ENCODE assay signal across 28 cellular contexts in the genomic region with DNA sequence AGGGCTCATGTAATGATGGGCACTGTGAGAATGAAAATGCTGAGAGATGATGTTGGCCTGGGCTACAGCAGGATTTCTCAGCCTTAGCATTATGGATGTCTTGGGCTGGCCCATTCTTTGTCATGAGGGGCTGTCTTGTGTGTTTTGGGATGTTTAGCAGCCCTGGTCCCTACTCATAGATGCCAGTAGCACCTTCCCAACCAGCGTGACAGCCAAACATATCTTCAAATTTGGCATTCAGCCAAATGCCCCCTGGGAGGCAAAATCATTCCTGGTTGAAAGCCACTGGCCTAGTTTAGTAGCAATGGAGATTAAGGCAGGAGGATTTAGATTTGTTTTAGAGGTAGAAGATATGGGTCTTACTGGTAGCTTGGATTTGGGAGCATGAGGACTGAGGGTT. TPM values are rescaled to one million over a fixed set of nuclear protein-coding genes. Genes with fewer than 3 reads are reported as not detected.
A peak's percentile ranks its signal among the peaks of the same experiment; 100 is the strongest.
DNase-seq lines count a peak whose midpoint lies in the region; ATAC-seq and TF ChIP-seq lines count a peak whose summit lies in the region.
"Had no signal": no experiment of that assay in that cellular context is flagged by ENCODE, and none has a peak within 500 bp of the region (broad histone marks: within the 10 kb centered on the region; RNA-seq: fewer than 3 reads in every experiment).

No MANE protein-coding gene starts in this region.

- H3K9me3 Mint-ChIP-seq in H9: no peaks in the 10 kb centered on the region
- H3K9me3 Mint-ChIP-seq: activated T-helper 1 cell treated with anti-CD3 and anti-CD28 coated beads, Interleukin-12 subunit alpha, Interleukin-12 subunit beta, Interleukin-2, Interleukin-4 antibody, amounts not matched to agents 30 ng/mL and 10 ng/mL and 1 ng/mL, durations not matched to agents 14 hours and 24 hours and 36 hours; IgD-negative memory B cell; stimulated activated naive CD8-positive, alpha-beta T cell treated with anti-CD3 and anti-CD28 coated beads, Interleukin-15, amount 100 ng/mL, for 72 hours; T-helper 1 cell treated with Interleukin-12 subunit alpha and Interleukin-12 subunit beta and Interleukin-4 antibody, amounts not matched to agents 30 μg/mL and 1 μg/mL, for 36 hours had no signal

- no peak overlapping the region for H3K4me2 ChIP-seq in H9 (ENCODE audit: insufficient read depth, insufficient read length, low read length)

- ATAC-seq in GM19397 (IDR thresholded peaks at IDR 0.05; ENCODE audit: unreplicated experiment): no peak
- ATAC-seq: HCT116; stimulated activated naive CD8-positive, alpha-beta T cell treated with anti-CD3 and anti-CD28 coated beads, Interleukin-15, amount 100 ng/mL, for 72 hours had no signal

- H3K27me3 Mint-ChIP-seq in H9 (ENCODE audit: low read depth): no peaks in the 10 kb centered on the region
- H3K27me3 Mint-ChIP-seq: IgD-negative memory B cell; stimulated activated naive CD8-positive, alpha-beta T cell treated with anti-CD3 and anti-CD28 coated beads, Interleukin-15, amount 100 ng/mL, for 72 hours had no signal

- H3K27me3 ChIP-seq in H9 (ENCODE audit: insufficient read depth, low read length) (no peaks in the 10 kb centered on the region), SJCRH30 (no peaks in the 10 kb centered on the region), layer of hippocampus (ENCODE audit: control insufficient read depth, insufficient read depth, low read length) (no peaks in the 10 kb centered on the region)
- H3K27me3 ChIP-seq: ascending aorta, neutrophil, sigmoid colon, SJSA1, tibial nerve had no signal

- H2BK20ac ChIP-seq in H9 (ENCODE audit: low read depth, low read length, poor library complexity, severe bottlenecking): no peak overlapping the region

- H3K23me2 ChIP-seq in H9 (ENCODE audit: insufficient read length, low read depth, low read length, poor library complexity, severe bottlenecking): no peaks in the 10 kb centered on the region

- H2BK5ac ChIP-seq in H9 (ENCODE audit: insufficient read length, low read length): no peak overlapping the region

- no peak overlapping the region for H3K56ac ChIP-seq in H9 (ENCODE audit: insufficient read length, low read depth, low read length)

- no peak overlapping the region for H3K9ac ChIP-seq in H9 (ENCODE audit: extremely low read depth, insufficient read length, low read length)

- H2BK120ac ChIP-seq in H9 (ENCODE audit: low read depth, low read length, poor library complexity, severe bottlenecking): no peak overlapping the region

- no peak overlapping the region for H3K18ac ChIP-seq in H9 (ENCODE audit: insufficient read length, low read depth, low read length)

- H4K20me1 ChIP-seq in H9 (ENCODE audit: control insufficient read depth, insufficient read depth, insufficient read length): no peaks in the 10 kb centered on the region

- no peak for TF ChIP-seq CTCF in H9 (conservative IDR thresholded peaks at IDR 0.05)

- H4K5ac ChIP-seq in H9 (ENCODE audit: insufficient read length, low read depth, low read length): no peak overlapping the region

- H3K4me3 ChIP-seq in SJCRH30: no peak overlapping the region
- H3K4me3 ChIP-seq: ascending aorta, prostate gland, sigmoid colon, SJSA1, tibial nerve had no signal

- no peak overlapping the region for H3K4ac ChIP-seq in H9 (ENCODE audit: low read depth, low read length)

- no peak overlapping the region for H4K8ac ChIP-seq in H9 (replicated peaks; ENCODE audit: insufficient read length, low read depth, low read length)

- 0 out of 4 replicates have a peak, but pooled peaks cover 0 to 2% of the 10 kb centered on the region in 2 experiments for H3K4me1 Mint-ChIP-seq in H9
- H3K4me1 Mint-ChIP-seq: IgD-negative memory B cell; stimulated activated naive CD8-positive, alpha-beta T cell treated with anti-CD3 and anti-CD28 coated beads, Interleukin-15, amount 100 ng/mL, for 72 hours had no signal

- no peaks in the 10 kb centered on the region for H3K79me2 ChIP-seq in H9 (ENCODE audit: insufficient read depth, low read length)

- no peak overlapping the region for H3T11ph ChIP-seq in H9 (ENCODE audit: low read length)

- no peak overlapping the region for H4K91ac ChIP-seq in H9 (ENCODE audit: insufficient read length, low read depth, low read length)

- H3K36me3 Mint-ChIP-seq in H9 (ENCODE audit: insufficient read depth in 1 of 3, low read depth in 3 of 3): peaks cover 9 to 53% (median 41%) of the 10 kb centered on the region in 3 experiments; a peak in 6 of 7 replicates

- no peak overlapping the region for H3K23ac ChIP-seq in H9 (ENCODE audit: insufficient read length, low read depth, low read length)

- no peak overlapping the region for H2AFZ ChIP-seq in H9 (ENCODE audit: low read length)

- peak overlapping the region in 2 of 3 experiments; percentile 24 to 58; a peak in 3 of 7 replicates for H3K27ac Mint-ChIP-seq in H9
- H3K27ac Mint-ChIP-seq: activated T-helper 1 cell treated with anti-CD3 and anti-CD28 coated beads, Interleukin-12 subunit alpha, Interleukin-12 subunit beta, Interleukin-2, Interleukin-4 antibody, amounts not matched to agents 30 ng/mL and 10 ng/mL and 1 ng/mL, durations not matched to agents 14 hours and 24 hours and 36 hours; IgD-negative memory B cell; T-helper 1 cell treated with Interleukin-12 subunit alpha and Interleukin-12 subunit beta and Interleukin-4 antibody, amounts not matched to agents 30 μg/mL and 1 μg/mL, for 36 hours had no signal

- no peak overlapping the region for H2AK5ac ChIP-seq in H9 (ENCODE audit: insufficient read length, low read length)

- H3K36me3 ChIP-seq in SJCRH30: peaks cover 5% of the 10 kb centered on the region

- H2BK15ac ChIP-seq in H9 (ENCODE audit: low read depth, low read length): no peak overlapping the region

- H2BK12ac ChIP-seq in H9 (ENCODE audit: insufficient read length, low read depth, low read length): no peak overlapping the region

- DNase-seq in NCI-H2227 (lab: John Stamatoyannopoulos, UW; ENCODE audit: unreplicated experiment) (peak; percentile 11), NCI-H2227 treated with DMSO at 0.1 percent for 48 hours (lab: John Stamatoyannopoulos, UW) (no peak), H9 (no peak), SJCRH30 (peak; percentile 79 to 86), mesenteric fat pad (ENCODE audit: low spot score) (no peak)
- DNase-seq in stimulated activated CD4-positive, alpha-beta T cell treated with anti-CD3 and anti-CD28 coated beads, Interleukin-1b, Interleukin-23, amount 100 ng/mL, for 48 hours: no peak
- DNase-seq: activated CD4-positive, alpha-beta T cell treated with anti-CD3 and anti-CD28 coated beads for 48 hours; activated naive CD4-positive, alpha-beta T cell treated with anti-CD3 and anti-CD28 coated beads, Interleukin-2, amount 50 U/mL, for 16 hours; Calu3; effector CD4-positive, alpha-beta T cell; erythroblast; head of caudate nucleus; kidney glomerular epithelial cell; MM.1S; NCI-H510A treated with DMSO at 0.1 percent for 48 hours; sigmoid colon; stimulated activated naive CD8-positive, alpha-beta T cell treated with anti-CD3 and anti-CD28 coated beads, Interleukin-15, amount 100 ng/mL, for 72 hours had no signal

- H3K27ac ChIP-seq in H9 (ENCODE audit: insufficient read length, low read depth, low read length) (no peak overlapping the region), SJCRH30 (peak overlapping the region; percentile 64), layer of hippocampus (ENCODE audit: low read depth, low read length) (peak overlapping the region; percentile 91)
- H3K27ac ChIP-seq: ascending aorta, neutrophil, prostate gland, sigmoid colon, SJSA1, tibial nerve had no signal

- no peaks in the 10 kb centered on the region for H3K79me1 ChIP-seq in H9 (ENCODE audit: insufficient read depth, low read depth, low read length, poor library complexity, severe bottlenecking)

- H3K9me3 ChIP-seq in H9 (ENCODE audit: control insufficient read depth, low read depth, low read length) (no peaks in the 10 kb centered on the region), SJCRH30 (replicated peaks) (no peaks in the 10 kb centered on the region)
- H3K9me3 ChIP-seq: ascending aorta, neutrophil, prostate gland, sigmoid colon, SJSA1, tibial nerve had no signal

- no peak overlapping the region for H3K4me3 Mint-ChIP-seq in H9
- H3K4me3 Mint-ChIP-seq: activated T-helper 1 cell treated with anti-CD3 and anti-CD28 coated beads, Interleukin-12 subunit alpha, Interleukin-12 subunit beta, Interleukin-2, Interleukin-4 antibody, amounts not matched to agents 30 ng/mL and 10 ng/mL and 1 ng/mL, durations not matched to agents 14 hours and 24 hours and 36 hours; IgD-negative memory B cell; stimulated activated naive CD8-positive, alpha-beta T cell treated with anti-CD3 and anti-CD28 coated beads, Interleukin-15, amount 100 ng/mL, for 72 hours; T-helper 1 cell treated with Interleukin-12 subunit alpha and Interleukin-12 subunit beta and Interleukin-4 antibody, amounts not matched to agents 30 μg/mL and 1 μg/mL, for 36 hours had no signal

- H3K4me1 ChIP-seq in H9 (ENCODE audit: insufficient read depth, low read length) (no peaks in the 10 kb centered on the region), SJCRH30 (peaks cover 25% of the 10 kb centered on the region; the same call in 1 of the 2 replicates)
- H3K4me1 ChIP-seq: ascending aorta, prostate gland, sigmoid colon, SJSA1, tibial nerve had no signal

- H3K14ac ChIP-seq in H9 (ENCODE audit: insufficient read depth, low read length): no peak overlapping the region

- WGBS in H9 (ENCODE audit: extremely low coverage, insufficient read length, low lambda C conversion rate): no CpG with 5 or more reads among the region's 1 CpG

RNA-seq across cellular contexts. Expression of gene UBE3B, which starts 26.6 kb away (rescaled TPM):
- total RNA-seq in H9 (2021) (23.6 and 24.2 TPM in 2 replicates), mesenteric fat pad (30.5 TPM)
- 17.6 and 19.0 TPM in 2 replicates for total RNA-seq in SJCRH30 (2014; rRNA removed; shearing (Covaris generic))

RNA-seq across cellular contexts. Expression of gene KCTD10, which starts 27.0 kb away (rescaled TPM):
- total RNA-seq in H9 (2021) (67.1 and 71.3 TPM in 2 replicates), mesenteric fat pad (103 TPM)
- 36.1 and 37.7 TPM in 2 replicates for total RNA-seq in SJCRH30 (2014; rRNA removed; shearing (Covaris generic))

Comparison
In these comparisons a context has a peak if more than half of its experiments do, and no peak if none do; other contexts are left out.
1. DNase-seq: peak in NCI-H2227 (single experiment) and SJCRH30 (2 of 2); none in NCI-H2227 treated with DMSO at 0.1 percent for 48 hours (single experiment), H9 (single experiment), mesenteric fat pad (single experiment) and stimulated activated CD4-positive, alpha-beta T cell treated with anti-CD3 and anti-CD28 coated beads, Interleukin-1b, Interleukin-23, amount 100 ng/mL, for 48 hours (single experiment).